Comparison of ENCODE assay signal across 21 cellular contexts in genomic region chr12:2769866-2770533, GRCh38. TPM values are rescaled to one million over a fixed set of nuclear protein-coding genes. Genes with fewer than 3 reads are reported as not detected.
DNase-seq lines count a peak whose midpoint lies in the region; ATAC-seq, FAIRE-seq and TF ChIP-seq lines count a peak whose summit lies in the region.
"Had no signal": no experiment of that assay in that cellular context is flagged by ENCODE, and none has a peak within 500 bp of the region (broad histone marks: within the 10 kb centered on the region; RNA-seq: fewer than 3 reads in every experiment).

No MANE protein-coding gene starts in this region.

- H3K4me3 Mint-ChIP-seq in GM23338, result no peak overlapping the region
- H3K4me3 Mint-ChIP-seq: CD8-positive, alpha-beta memory T cell; HFFc6 had no signal

- no peaks in the 10 kb centered on the region for H3K9me3 ChIP-seq in mesenchymal stem cell (ENCODE audit: control insufficient read depth, low read length)
- H3K9me3 ChIP-seq in small intestine (ENCODE audit: control insufficient read depth, low read depth), result no peaks in the 10 kb centered on the region

- no peak overlapping the region for H3K4ac ChIP-seq in mesenchymal stem cell (ENCODE audit: low read depth in 1 of 2, low read length in 2 of 2)

- TF ChIP-seq CTCF in GM23338 (conservative IDR thresholded peaks at IDR 0.05; ENCODE audit: low read depth in 2 of 2) (no peak), VCaP (conservative IDR thresholded peaks at IDR 0.05) (no peak)

- 80% methylated on average over 9 of the region's 11 CpGs for WGBS in mesenchymal stem cell
- WGBS in small intestine, 3 donors, result 47 to 68% (median 48%) methylated on average over 11 of the region's 11 CpGs

- H3F3A ChIP-seq in GM23338 (replicated peaks; ENCODE audit: low read depth), result no peaks in the 10 kb centered on the region

- DNase-seq in GM23338 (ENCODE audit: low spot score) (no peak), mesenchymal stem cell (no peak), small intestine (peak; percentile 55), HCEC 1CT (no peak)
- DNase-seq in central memory CD4-positive, alpha-beta T cell, result no peak
- DNase-seq in stimulated activated CD4-positive, alpha-beta T cell treated with anti-CD3 and anti-CD28 coated beads, Interleukin-2, amount 100 ng/mL, for 48 hours, result no peak
- DNase-seq: CD8-positive, alpha-beta memory T cell; DMS53; HFFc6; MM.1S; NCI-H1092; NCI-H1436 treated with DMSO at 0.1 percent for 48 hours; NCI-H2081 treated with DMSO at 0.1 percent for 48 hours; NCI-H446 treated with DMSO at 0.1 percent for 48 hours; NCI-H69; NK-92 treated with Interleukin-12 subunit alpha and Interleukin-12 subunit beta, amount 100 ng/mL, for 24 hours had no signal

- H3K27ac Mint-ChIP-seq in GM23338, result no peak overlapping the region
- H3K27ac Mint-ChIP-seq: CD8-positive, alpha-beta memory T cell; HFFc6 had no signal

- H3K27me3 ChIP-seq in GM23338 (ENCODE audit: insufficient read depth) (no peaks in the 10 kb centered on the region), mesenchymal stem cell (ENCODE audit: control insufficient read depth in 1 of 2, insufficient read depth in 1 of 2, low read length in 2 of 2) (peaks cover 36 to 51% of the 10 kb centered on the region in 2 experiments), small intestine (ENCODE audit: control insufficient read depth in 2 of 2, insufficient read depth in 2 of 2, low read length in 2 of 2) (no peaks in the 10 kb centered on the region)
- H3K27me3 ChIP-seq: BLaER1 treated with 17β-estradiol and CSF1 and Interleukin-3, amounts not matched to agents 10 nM and 100 nM had no signal

- H3K14ac ChIP-seq in mesenchymal stem cell (ENCODE audit: low read length in 2 of 2), result no peak overlapping the region

- H4K20me1 ChIP-seq in GM23338 (replicated peaks; ENCODE audit: insufficient read depth), result no peaks in the 10 kb centered on the region

- no peak overlapping the region for H3K9ac ChIP-seq in mesenchymal stem cell (ENCODE audit: low read length)
- H3K9ac ChIP-seq: BLaER1 treated with 17β-estradiol and CSF1 and Interleukin-3, amounts not matched to agents 10 nM and 100 nM had no signal

- no peaks in the 10 kb centered on the region for H3K9me2 ChIP-seq in GM23338 (ENCODE audit: insufficient read depth)

- H3K4me1 ChIP-seq in GM23338 (ENCODE audit: insufficient read depth), result no peaks in the 10 kb centered on the region
- no peaks in the 10 kb centered on the region for H3K4me1 ChIP-seq in mesenchymal stem cell (ENCODE audit: control insufficient read depth, insufficient read depth, low read depth, low read length)
- H3K4me1 ChIP-seq in small intestine (ENCODE audit: control insufficient read depth in 2 of 2, insufficient read depth in 1 of 2, low read depth in 1 of 2, low read length in 1 of 2), result peaks cover 0 to 2% of the 10 kb centered on the region in 2 donors
- H3K4me1 ChIP-seq: BLaER1 treated with 17β-estradiol and CSF1 and Interleukin-3, amounts not matched to agents 10 nM and 100 nM had no signal

- no peaks in the 10 kb centered on the region; the same call in 2 of the 3 replicates for H3K9me3 Mint-ChIP-seq in GM23338
- H3K9me3 Mint-ChIP-seq: CD8-positive, alpha-beta memory T cell had no signal

- ATAC-seq in GM23338, result no peak
- ATAC-seq: HepG2, Right ventricle myocardium inferior had no signal

- H2AFZ ChIP-seq in GM23338 (0 out of 2 replicates have a peak overlapping the region, but pooled peaks have one; percentile 28), mesenchymal stem cell (ENCODE audit: low read depth, low read length) (no peak overlapping the region)

- no peak overlapping the region for H2BK15ac ChIP-seq in mesenchymal stem cell (ENCODE audit: low read depth, poor library complexity, severe bottlenecking)

- no peak overlapping the region for H3K27ac ChIP-seq in GM23338 (ENCODE audit: low read depth)
- peak overlapping the region; percentile 84 for H3K27ac ChIP-seq in VCaP
- H3K27ac ChIP-seq in mesenchymal stem cell (ENCODE audit: low read length, poor library complexity, severe bottlenecking), result no peak overlapping the region
- H3K27ac ChIP-seq in small intestine (ENCODE audit: low read depth in 1 of 2, low read length in 1 of 2), result no peak overlapping the region
- H3K27ac ChIP-seq: BLaER1 treated with 17β-estradiol and CSF1 and Interleukin-3, amounts not matched to agents 10 nM and 100 nM had no signal

- no peak overlapping the region for H3K18ac ChIP-seq in mesenchymal stem cell (ENCODE audit: low read depth in 1 of 2, low read length in 2 of 2)

- H2BK120ac ChIP-seq in mesenchymal stem cell (ENCODE audit: low read depth, low read length), result no peak overlapping the region

- FAIRE-seq in small intestine (lab: Jason Lieb, UNC), result no peak
- FAIRE-seq: HepG2, RCC 7860 had no signal

- H4K91ac ChIP-seq in mesenchymal stem cell (ENCODE audit: low read length), result peak overlapping the region; percentile 36

- H3K23ac ChIP-seq in mesenchymal stem cell (ENCODE audit: low read length in 2 of 2), result no peak overlapping the region

- peaks cover 6% of the 10 kb centered on the region for H3K4me1 Mint-ChIP-seq in GM23338

- H3K79me1 ChIP-seq in mesenchymal stem cell (replicated peaks; ENCODE audit: low read length, poor library complexity, severe bottlenecking), result no peaks in the 10 kb centered on the region

- H4K8ac ChIP-seq in mesenchymal stem cell (ENCODE audit: low read length), result no peak overlapping the region

- H3K27me3 Mint-ChIP-seq in GM23338 (ENCODE audit: insufficient read depth, low read depth, poor library complexity), result peaks cover 10% of the 10 kb centered on the region

- no peak overlapping the region for H2BK5ac ChIP-seq in mesenchymal stem cell (ENCODE audit: low read depth, low read length, poor library complexity, severe bottlenecking)

- H3K36me3 Mint-ChIP-seq in GM23338 (ENCODE audit: low read depth), result peaks cover 3% of the 10 kb centered on the region; the same call in 1 of the 3 replicates

- H3K4me3 ChIP-seq in GM23338, result no peak overlapping the region
- no peak overlapping the region for H3K4me3 ChIP-seq in mesenchymal stem cell (ENCODE audit: insufficient read depth in 1 of 2, low read depth in 1 of 2, low read length in 2 of 2)
- no peak overlapping the region for H3K4me3 ChIP-seq in small intestine (ENCODE audit: low read depth in 1 of 2, low read length in 2 of 2)
- H3K4me3 ChIP-seq: BLaER1 treated with 17β-estradiol and CSF1 and Interleukin-3, amounts not matched to agents 10 nM and 100 nM had no signal

- no peak overlapping the region for H2AK5ac ChIP-seq in mesenchymal stem cell (ENCODE audit: low read length, severe bottlenecking)

- no peak overlapping the region for H2BK12ac ChIP-seq in mesenchymal stem cell (ENCODE audit: low read length in 2 of 2)

- H3K4me2 ChIP-seq in GM23338 (no peak overlapping the region), mesenchymal stem cell (ENCODE audit: low read length, poor library complexity, severe bottlenecking) (no peak overlapping the region)
- H3K4me2 ChIP-seq: BLaER1 treated with 17β-estradiol and CSF1 and Interleukin-3, amounts not matched to agents 10 nM and 100 nM had no signal

- no peaks in the 10 kb centered on the region for H3K79me2 ChIP-seq in GM23338 (replicated peaks; ENCODE audit: insufficient read depth)

- no peaks in the 10 kb centered on the region for H3K36me3 ChIP-seq in GM23338 (ENCODE audit: insufficient read depth)
- H3K36me3 ChIP-seq in mesenchymal stem cell (ENCODE audit: control insufficient read depth in 1 of 2, insufficient read depth in 2 of 2, low read depth in 1 of 2, low read length in 2 of 2), result no peaks in the 10 kb centered on the region
- no peaks in the 10 kb centered on the region for H3K36me3 ChIP-seq in small intestine (ENCODE audit: control insufficient read depth in 2 of 2, insufficient read depth in 2 of 2, low read length in 2 of 2)
- H3K36me3 ChIP-seq: BLaER1 treated with 17β-estradiol and CSF1 and Interleukin-3, amounts not matched to agents 10 nM and 100 nM had no signal

TF ChIP-seq in GM23338, 12 proteins besides CTCF, POLR2A, EP300 and RAD21 (continues in another document):
- TF ChIP-seq CREB1 (CRISPR knock-in tag; IDR thresholded peaks at IDR 0.05; ENCODE audit: low read depth), result no peak
- no peak for TF ChIP-seq EZH2 (IDR thresholded peaks at IDR 0.05; ENCODE audit: low read depth, unreplicated experiment)
- TF ChIP-seq REST (IDR thresholded peaks at IDR 0.05; ENCODE audit: unreplicated experiment), result no peak
- TF ChIP-seq NANOG (IDR thresholded peaks at IDR 0.05; ENCODE audit: borderline replicate concordance), result no peak

RNA-seq across cellular contexts. Expression of gene FKBP4, which starts 24.8 kb away (rescaled TPM):
- 203 and 223 TPM in 2 replicates for total RNA-seq in GM23338 (2014; rRNA removed; shearing (Covaris generic))
- polyA plus RNA-seq in GM23338 (2016; fragmentation: Nextera tagmentation; extraction: Ambion mirVana) (117 and 126 TPM in 2 replicates), small intestine (10 to 100 TPM; 20.3 to 37.0 (median 31.8) TPM)
- 33.6 TPM for polyA plus RNA-seq in mesenchymal stem cell (2013, experiment 1 of 2)
- 31.8 TPM for polyA plus RNA-seq in mesenchymal stem cell (2013, experiment 2 of 2)

RNA-seq across cellular contexts. Expression of gene ITFG2, which starts 42.5 kb away (rescaled TPM):
- 17.3 and 19.8 TPM in 2 replicates for total RNA-seq in GM23338 (2014; rRNA removed; shearing (Covaris generic))
- 32.6 and 41.2 TPM in 2 replicates for polyA plus RNA-seq in GM23338 (2016; fragmentation: Nextera tagmentation; extraction: Ambion mirVana)
- 12.0 TPM for polyA plus RNA-seq in mesenchymal stem cell (2013, experiment 1 of 2)
- 10.8 TPM for polyA plus RNA-seq in mesenchymal stem cell (2013, experiment 2 of 2)
- 10 to 100 TPM; 17.0 to 27.0 (median 17.7) TPM for polyA plus RNA-seq in small intestine
